In the genomic region with DNA sequence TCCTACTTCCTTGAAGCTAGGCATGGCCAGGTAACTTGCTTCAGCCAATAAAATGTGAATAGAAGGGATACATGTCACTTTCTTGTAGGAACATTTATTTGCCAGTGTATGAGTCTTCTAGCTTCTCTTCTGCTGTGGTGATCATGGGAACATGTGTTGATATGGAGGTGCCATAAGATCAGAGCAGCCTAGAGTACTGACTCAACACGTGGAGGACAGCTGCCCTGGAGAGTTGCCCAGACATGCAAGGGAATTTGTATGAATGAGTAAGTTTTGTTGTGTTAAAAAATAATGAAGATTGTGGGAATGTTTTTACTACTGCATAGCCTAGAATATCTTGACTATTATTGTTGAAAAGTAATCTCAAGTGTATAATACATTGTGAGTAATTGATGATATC, we compare ENCODE assay signal across 18 cellular contexts.
DNase-seq lines count a peak whose midpoint lies in the region; ATAC-seq, FAIRE-seq and TF ChIP-seq lines count a peak whose summit lies in the region.
"Had no signal": no experiment of that assay in that cellular context is flagged by ENCODE, and none has a peak within 500 bp of the region (broad histone marks: within the 10 kb centered on the region; RNA-seq: fewer than 3 reads in every experiment).

No MANE protein-coding gene starts in this region.

- H3K36me3 Mint-ChIP-seq in MCF 10A (ENCODE audit: insufficient read depth, unreplicated experiment), result no peaks in the 10 kb centered on the region

- H3K27me3 ChIP-seq in breast epithelium (no peaks in the 10 kb centered on the region), bronchial epithelial cell (ENCODE audit: control insufficient read depth, insufficient read depth, low read length) (no peaks in the 10 kb centered on the region)
- H3K27me3 ChIP-seq: body of pancreas, tibial artery had no signal

- H3K4me3 ChIP-seq in breast epithelium (no peak overlapping the region), bronchial epithelial cell (ENCODE audit: low read depth, low read length) (no peak overlapping the region)
- H3K4me3 ChIP-seq: body of pancreas, tibial artery had no signal

- peak overlapping the region; percentile 65 for H3K27ac Mint-ChIP-seq in MCF 10A (ENCODE audit: low read depth, unreplicated experiment)
- H3K27ac Mint-ChIP-seq: activated CD4-positive, alpha-beta T cell treated with anti-CD3 and anti-CD28 coated beads, Interleukin-2, amount 10 ng/mL, durations not matched to agents 24 days and 14 days; endodermal cell had no signal

- BruUV-seq in MCF 10A (replicated peaks; lab: Mats Ljungman, UMichigan), result no TSS peak

- H3K9me3 ChIP-seq in breast epithelium, result no peaks in the 10 kb centered on the region
- H3K9me3 ChIP-seq: body of pancreas, tibial artery had no signal

- no peaks in the 10 kb centered on the region for H3K4me1 ChIP-seq in breast epithelium
- H3K4me1 ChIP-seq: body of pancreas, tibial artery had no signal

- FAIRE-seq in bronchial epithelial cell (lab: Jason Lieb, UNC) (no peak), urothelium cell line (lab: Jason Lieb, UNC) (no peak)
- FAIRE-seq: HepG2 had no signal

- H3K27ac ChIP-seq in breast epithelium, result no peak overlapping the region
- H3K27ac ChIP-seq: body of pancreas, tibial artery had no signal

- H3K36me3 ChIP-seq in breast epithelium, result no peaks in the 10 kb centered on the region
- no peaks in the 10 kb centered on the region for H3K36me3 ChIP-seq in bronchial epithelial cell (ENCODE audit: control insufficient read depth, insufficient read depth, low read length)
- H3K36me3 ChIP-seq: tibial artery had no signal

- CTCF ChIA-PET in MCF 10A (lab: Yijun Ruan, JAX), result interaction anchor here (0.6 kb wide), 2 partner anchors 893 to 1148 kb away, joined by 4 to 5 read pairs; no protein-coding TSS in a partner anchor

- no peaks in the 10 kb centered on the region for H3K9me3 Mint-ChIP-seq in MCF 10A (ENCODE audit: unreplicated experiment)
- H3K9me3 Mint-ChIP-seq: activated CD4-positive, alpha-beta T cell treated with anti-CD3 and anti-CD28 coated beads, Interleukin-2, amount 10 ng/mL, durations not matched to agents 24 days and 14 days; endodermal cell had no signal

- no peaks in the 10 kb centered on the region for H3K27me3 Mint-ChIP-seq in MCF 10A (ENCODE audit: insufficient read depth, unreplicated experiment)
- H3K27me3 Mint-ChIP-seq: activated CD4-positive, alpha-beta T cell treated with anti-CD3 and anti-CD28 coated beads, Interleukin-2, amount 10 ng/mL, durations not matched to agents 24 days and 14 days had no signal

- TF ChIP-seq CTCF in MCF 10A (IDR thresholded peaks at IDR 0.05; ENCODE audit: unreplicated experiment), result no peak
- no peak for TF ChIP-seq CTCF in breast epithelium (IDR thresholded peaks at IDR 0.05)
- no peak for TF ChIP-seq CTCF in bronchial epithelial cell (IDR thresholded peaks at IDR 0.05; ENCODE audit: insufficient read depth, low read length, severe bottlenecking)

- DNase-seq in MCF 10A (ENCODE audit: unreplicated experiment) (peak; percentile 82), breast epithelium (ENCODE audit: low spot score in 2 of 2) (no peak), bronchial epithelial cell (ENCODE audit: low read depth) (peak; percentile 90), left ventricle myocardium superior (peak; percentile 60), urothelium cell line (ENCODE audit: low spot score) (peak; percentile 4), NCI-H1930 (lab: John Stamatoyannopoulos, UW) (no peak)
- DNase-seq: activated CD4-positive, alpha-beta T cell treated with anti-CD3 and anti-CD28 coated beads, Interleukin-2, amount 10 ng/mL, durations not matched to agents 24 days and 14 days; body of pancreas; Calu3; endodermal cell; NCI-H1092 treated with DMSO at 0.1 percent for 48 hours; NCI-H524 treated with DMSO at 0.1 percent for 48 hours; RPMI8226; stimulated activated CD4-positive, alpha-beta T cell treated with anti-CD3 and anti-CD28 coated beads, Interleukin-12 subunit alpha, Interleukin-12 subunit beta, amount 100 ng/mL, for 4 hours; tibial artery had no signal

- POLR2A ChIA-PET in MCF 10A (lab: Yijun Ruan, JAX), result interaction anchor here (1.4 kb wide), 1 partner anchor 36 kb away, joined by 3 read pairs; no protein-coding TSS in a partner anchor

- ATAC-seq in left ventricle myocardium superior (peak; percentile 75), GM21381 (IDR thresholded peaks at IDR 0.05; ENCODE audit: unreplicated experiment) (no peak), GM19395 (IDR thresholded peaks at IDR 0.05; ENCODE audit: unreplicated experiment) (no peak)
- ATAC-seq: body of pancreas, HepG2 had no signal

- intact Hi-C loops in MCF 10A (cut with micrococcal nuclease) (loop anchor here (10.0 kb wide), 1 partner anchor 261 kb away; no protein-coding TSS in a partner anchor), breast epithelium (cut with DNase I; ENCODE audit: low total_unique reads) (no loop called here), left ventricle myocardium superior (cut with micrococcal nuclease) (no loop called here)

- peaks cover 8% of the 10 kb centered on the region for H3K4me1 Mint-ChIP-seq in MCF 10A (ENCODE audit: insufficient read depth, unreplicated experiment)
- H3K4me1 Mint-ChIP-seq: activated CD4-positive, alpha-beta T cell treated with anti-CD3 and anti-CD28 coated beads, Interleukin-2, amount 10 ng/mL, durations not matched to agents 24 days and 14 days; endodermal cell had no signal

- TF ChIP-seq POLR2A in breast epithelium (IDR thresholded peaks at IDR 0.05), result no peak

- no peak overlapping the region for H3K4me3 Mint-ChIP-seq in MCF 10A (ENCODE audit: unreplicated experiment)
- H3K4me3 Mint-ChIP-seq: activated CD4-positive, alpha-beta T cell treated with anti-CD3 and anti-CD28 coated beads, Interleukin-2, amount 10 ng/mL, durations not matched to agents 24 days and 14 days; endodermal cell had no signal

Comparison
In these comparisons a context has a peak if more than half of its experiments do, and no peak if none do; other contexts are left out.
1. DNase-seq: peak in MCF 10A (single experiment), bronchial epithelial cell (single experiment), left ventricle myocardium superior (single experiment) and urothelium cell line (single experiment); none in breast epithelium (0 of 2) and NCI-H1930 (0 of 2).